Comparison of ENCODE assay signal across 8 cellular contexts in the genomic region with DNA sequence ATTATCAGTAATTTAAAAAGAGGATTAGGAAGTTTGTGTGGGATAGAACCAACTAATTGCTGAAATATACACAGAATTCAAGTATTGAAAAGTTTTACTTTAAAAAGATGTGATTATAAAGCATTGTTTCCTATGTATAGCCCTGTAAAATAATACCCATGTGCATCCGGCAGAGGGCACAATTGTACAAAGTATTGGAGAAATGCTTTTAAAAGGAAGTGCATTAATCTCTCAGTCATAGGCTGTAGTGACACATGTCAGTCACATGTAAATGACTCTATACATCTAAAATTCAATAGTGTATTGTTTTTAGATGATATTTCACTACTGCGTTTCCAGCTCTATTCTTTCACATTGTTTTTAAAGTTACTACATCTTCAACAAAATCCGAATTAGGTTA. TPM values are rescaled to one million over a fixed set of nuclear protein-coding genes. Genes with fewer than 3 reads are reported as not detected.
A peak's percentile ranks its signal among the peaks of the same experiment; 100 is the strongest.
DNase-seq lines count a peak whose midpoint lies in the region; ATAC-seq, FAIRE-seq and TF ChIP-seq lines count a peak whose summit lies in the region.

No MANE protein-coding gene starts in this region.

- no peaks in the 10 kb centered on the region for H3K9me3 Mint-ChIP-seq in T-cell

- no peaks in the 10 kb centered on the region for H3K4me1 Mint-ChIP-seq in T-cell

- in situ Hi-C loops in astrocyte of the cerebellum (cut with HindIII; ENCODE audit: low sequenced_read_pairs) = no loop called here

- ATAC-seq in GM19324 (IDR thresholded peaks at IDR 0.05; ENCODE audit: low FRiP score, unreplicated experiment) (peak; percentile 84), T-cell (replicated peaks in 1 of 4) (peak; percentile 67 to 93 (median 82))

- H3K4me3 ChIP-seq in astrocyte of the cerebellum (ENCODE audit: low read depth, low read length) (no peak overlapping the region), kidney (ENCODE audit: low read length in 2 of 2) (no peak overlapping the region)

- CTCF ChIA-PET in T-cell (lab: Charles Lee) = interaction anchor here (0.6 to 1.2 kb wide), 6 partner anchors 10 to 1206 kb away, joined by 3 to 5 read pairs (median 3); no protein-coding TSS in a partner anchor

- DNase-seq in COLO668 (lab: John Stamatoyannopoulos, UW; ENCODE audit: unreplicated experiment) (peak; percentile 30), T-cell (peak in 32 of 34 experiments; percentile 10 to 69 (median 47)), astrocyte of the cerebellum (ENCODE audit: low read depth) (no peak), kidney (no peak), posterior vena cava (ENCODE audit: low spot score) (no peak)
- peak in 2 of 3 donors; percentile 27 to 47 for DNase-seq in stimulated activated CD4-positive, alpha-beta T cell treated with anti-CD3 and anti-CD28 coated beads, TNF-alpha, amount 100 ng/mL, for 48 hours (ENCODE audit: low read depth in 3 of 3)

- H3K27me3 Mint-ChIP-seq in T-cell = peaks cover 5 to 37% of the 10 kb centered on the region in 2 donors

- FAIRE-seq in kidney (lab: Jason Lieb, UNC) = peak; percentile 98

- no peak overlapping the region for H3K9ac ChIP-seq in kidney (ENCODE audit: low read length in 2 of 2)

- POLR2A ChIA-PET in T-cell (lab: Charles Lee) = no interaction called here

- TF ChIP-seq CTCF in LNCAP (IDR thresholded peaks at IDR 0.05) (peak; percentile 51), astrocyte of the cerebellum (IDR thresholded peaks at IDR 0.05; ENCODE audit: low read depth, low read length, missing control alignments) (peak; percentile 55), kidney (IDR thresholded peaks at IDR 0.05; ENCODE audit: borderline replicate concordance, extremely low read depth, insufficient read depth) (peak; percentile 56)

- intact Hi-C loops in kidney (cut with DNase I) (loop anchor here (10.0 kb wide), 2 partner anchors 385 to 535 kb away; partner anchors contain the start of gene TCEANC), posterior vena cava (cut with DNase I) (loop anchor here in 1 of 2 donors (10.0 kb wide), 1 partner anchor 535 kb away; no protein-coding TSS in a partner anchor)

- H3K27ac ChIP-seq in kidney (ENCODE audit: low read depth in 2 of 2, low read length in 2 of 2) = no peak overlapping the region

- no peak overlapping the region for H3K27ac Mint-ChIP-seq in T-cell

- no peaks in the 10 kb centered on the region for H3K9me3 ChIP-seq in kidney (ENCODE audit: control insufficient read depth in 1 of 2, low read length in 2 of 2)

- H3K36me3 ChIP-seq in kidney (ENCODE audit: control insufficient read depth in 1 of 2, insufficient read depth in 2 of 2, low read length in 2 of 2) = no peaks in the 10 kb centered on the region

- H3K36me3 Mint-ChIP-seq in T-cell = no peaks in the 10 kb centered on the region

- H3K4me1 ChIP-seq in kidney (ENCODE audit: control insufficient read depth in 1 of 2, insufficient read depth in 1 of 2, low read depth in 1 of 2, low read length in 2 of 2) = no peaks in the 10 kb centered on the region

- no peak overlapping the region for H3K4me3 Mint-ChIP-seq in T-cell

RNA-seq across cellular contexts. Expression of gene GEMIN8, which starts 9.7 kb away (rescaled TPM):
- total RNA-seq in T-cell = 10 to 100 TPM; 11.3 to 16.4 (median 15.0) TPM
- 30.0 TPM for total RNA-seq in kidney
- 25.4 TPM for polyA plus RNA-seq in kidney (ENCODE audit: insufficient read depth, low read depth, low replicate concordance)
- 10 to 100 TPM; 12.5 to 13.7 TPM for total RNA-seq in posterior vena cava

Comparison
In these comparisons a context has a peak if more than half of its experiments do, and no peak if none do; other contexts are left out.
1. DNase-seq: peak in COLO668 (single experiment), T-cell (32 of 34) and stimulated activated CD4-positive, alpha-beta T cell treated with anti-CD3 and anti-CD28 coated beads, TNF-alpha, amount 100 ng/mL, for 48 hours (2 of 3); none in astrocyte of the cerebellum (single experiment), kidney (single experiment) and posterior vena cava (single experiment).
2. Peak in every context shown above with its lines, with median percentiles within 50 percentile points of each other: CTCF ChIP-seq.